Comparison of ENCODE assay signal across 33 cellular contexts in the genomic region with DNA sequence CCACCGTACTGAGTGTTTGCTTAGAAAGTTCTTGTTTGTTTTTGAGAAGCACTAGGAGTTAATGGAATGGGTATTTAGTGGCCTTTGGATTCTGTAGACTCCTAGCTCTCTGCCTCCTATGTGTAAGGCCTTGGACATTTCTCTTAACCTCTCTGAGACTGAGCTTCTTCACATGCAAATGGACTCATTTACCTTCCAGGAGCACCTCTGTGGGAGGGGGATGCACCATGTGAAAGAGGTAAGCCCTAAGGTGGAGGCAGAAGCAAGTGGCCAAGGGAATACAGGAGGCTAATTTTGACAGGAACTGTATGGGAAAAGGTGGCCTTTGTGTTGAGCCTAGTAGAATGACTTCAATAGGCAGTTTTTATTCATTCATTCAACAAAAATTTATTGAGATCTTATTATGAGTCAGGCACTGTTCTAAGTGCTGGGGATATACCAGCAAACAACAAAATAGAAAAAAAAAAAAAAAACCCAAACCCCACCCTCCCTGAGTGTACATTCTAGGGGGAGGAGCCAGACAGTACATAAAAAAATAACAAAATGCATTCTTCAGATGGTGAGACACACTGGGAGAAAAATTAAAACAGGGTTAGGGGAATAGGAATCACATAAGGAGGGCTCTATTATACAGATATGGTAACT. TPM values are rescaled to one million over a fixed set of nuclear protein-coding genes. Genes with fewer than 3 reads are reported as not detected.
DNase-seq lines count a peak whose midpoint lies in the region; ATAC-seq, FAIRE-seq and TF ChIP-seq lines count a peak whose summit lies in the region.
"Had no signal": no experiment of that assay in that cellular context is flagged by ENCODE, and none has a peak within 500 bp of the region (broad histone marks: within the 10 kb centered on the region; RNA-seq: fewer than 3 reads in every experiment).

No MANE protein-coding gene starts in this region.

- H3K9me3 ChIP-seq in HAP-1: peaks cover 4% of the 10 kb centered on the region; the same call in 1 of the 2 replicates
- H3K9me3 ChIP-seq: adrenal gland, gastrocnemius medialis, left ventricle myocardium inferior, neutrophil, prostate gland, thoracic aorta, vagina had no signal

- no peaks in the 10 kb centered on the region for H3K27me3 ChIP-seq in bronchial epithelial cell (ENCODE audit: control insufficient read depth, insufficient read depth, low read length)
- no peaks in the 10 kb centered on the region for H3K27me3 ChIP-seq in foreskin keratinocyte
- peaks cover 3% of the 10 kb centered on the region; the same call in 1 of the 2 replicates for H3K27me3 ChIP-seq in HAP-1 (ENCODE audit: low read depth)
- H3K27me3 ChIP-seq: gastrocnemius medialis, neutrophil, vagina had no signal

- H3K4me3 ChIP-seq in bronchial epithelial cell (ENCODE audit: low read depth, low read length) (no peak overlapping the region), HAP-1 (no peak overlapping the region)
- H3K4me3 ChIP-seq: A549, adrenal gland, gastrocnemius medialis, left ventricle myocardium inferior, prostate gland, thoracic aorta, vagina had no signal

- ATAC-seq in foreskin keratinocyte (peak; percentile 51), HG03442 (IDR thresholded peaks at IDR 0.05; ENCODE audit: unreplicated experiment) (no peak)
- ATAC-seq: A549, T-cell had no signal

- H3K27me3 Mint-ChIP-seq in activated naive CD4-positive, alpha-beta T cell treated with anti-CD3 and anti-CD28 coated beads, Interleukin-2, amount 50 U/mL, for 24 hours: no peaks in the 10 kb centered on the region
- H3K27me3 Mint-ChIP-seq in activated naive CD4-positive, alpha-beta T cell treated with anti-CD3 and anti-CD28 coated beads for 36 hours (ENCODE audit: low read depth): no peaks in the 10 kb centered on the region
- H3K27me3 Mint-ChIP-seq: activated T-cell treated with anti-CD3 and anti-CD28 coated beads, Interleukin-2, amount 50 U/mL, for 24 hours; brain; CD4-positive, alpha-beta T cell had no signal

- no peaks in the 10 kb centered on the region for H3K9me3 Mint-ChIP-seq in activated naive CD4-positive, alpha-beta T cell treated with anti-CD3 and anti-CD28 coated beads, Interleukin-2, amount 50 U/mL, for 24 hours
- peaks cover 2% of the 10 kb centered on the region for H3K9me3 Mint-ChIP-seq in activated naive CD4-positive, alpha-beta T cell treated with anti-CD3 and anti-CD28 coated beads for 36 hours
- H3K9me3 Mint-ChIP-seq: activated T-cell treated with anti-CD3 and anti-CD28 coated beads, Interleukin-2, amount 50 U/mL, for 24 hours; CD4-positive, alpha-beta T cell; immature natural killer cell had no signal

- peaks cover 12% of the 10 kb centered on the region for H3K4me1 ChIP-seq in foreskin keratinocyte
- no peaks in the 10 kb centered on the region for H3K4me1 ChIP-seq in HAP-1
- H3K4me1 ChIP-seq: adrenal gland, gastrocnemius medialis, left ventricle myocardium inferior, prostate gland had no signal

- H3K4me3 Mint-ChIP-seq in activated naive CD4-positive, alpha-beta T cell treated with anti-CD3 and anti-CD28 coated beads, Interleukin-2, amount 50 U/mL, for 24 hours: no peak overlapping the region
- no peak overlapping the region for H3K4me3 Mint-ChIP-seq in activated naive CD4-positive, alpha-beta T cell treated with anti-CD3 and anti-CD28 coated beads for 36 hours
- H3K4me3 Mint-ChIP-seq: activated T-cell treated with anti-CD3 and anti-CD28 coated beads, Interleukin-2, amount 50 U/mL, for 24 hours; brain; CD4-positive, alpha-beta T cell; immature natural killer cell; T-cell had no signal

- in situ Hi-C loops in HAP-1 (cut with MboI; ENCODE audit: low sequenced_read_pairs): no loop called here

- H3K36me3 Mint-ChIP-seq in activated naive CD4-positive, alpha-beta T cell treated with anti-CD3 and anti-CD28 coated beads, Interleukin-2, amount 50 U/mL, for 24 hours: peaks cover 16% of the 10 kb centered on the region
- peaks cover 2% of the 10 kb centered on the region for H3K36me3 Mint-ChIP-seq in activated naive CD4-positive, alpha-beta T cell treated with anti-CD3 and anti-CD28 coated beads for 36 hours (ENCODE audit: low read depth)
- H3K36me3 Mint-ChIP-seq: brain had no signal

- H3K36me3 ChIP-seq in bronchial epithelial cell (ENCODE audit: control insufficient read depth, insufficient read depth, low read length) (no peaks in the 10 kb centered on the region), HAP-1 (replicated peaks) (no peaks in the 10 kb centered on the region)
- H3K36me3 ChIP-seq: adrenal gland, gastrocnemius medialis, left ventricle myocardium inferior, neutrophil, prostate gland, thoracic aorta, vagina had no signal

- H3K27ac Mint-ChIP-seq in activated naive CD4-positive, alpha-beta T cell treated with anti-CD3 and anti-CD28 coated beads, Interleukin-2, amount 50 U/mL, for 24 hours: peak overlapping the region; percentile 67
- no peak overlapping the region for H3K27ac Mint-ChIP-seq in activated naive CD4-positive, alpha-beta T cell treated with anti-CD3 and anti-CD28 coated beads for 36 hours
- H3K27ac Mint-ChIP-seq: activated T-cell treated with anti-CD3 and anti-CD28 coated beads, Interleukin-2, amount 50 U/mL, for 24 hours; brain; CD4-positive, alpha-beta T cell; immature natural killer cell; T-cell had no signal

- H3K27ac ChIP-seq in foreskin keratinocyte: peak overlapping the region; percentile 81
- H3K27ac ChIP-seq: A549, adrenal gland, gastrocnemius medialis, left ventricle myocardium inferior, neutrophil, prostate gland, RWPE1, thoracic aorta, vagina had no signal

- CTCF ChIA-PET in activated naive CD4-positive, alpha-beta T cell treated with anti-CD3 and anti-CD28 coated beads for 36 hours (lab: Charles Lee): interaction anchor here (0.7 to 5.3 kb wide), 17 partner anchors 9 to 197 kb away, joined by 3 to 79 read pairs (median 3); no protein-coding TSS in a partner anchor

- no peak for FAIRE-seq in bronchial epithelial cell (lab: Jason Lieb, UNC)
- FAIRE-seq: A549 had no signal

- H3K4me1 Mint-ChIP-seq in activated naive CD4-positive, alpha-beta T cell treated with anti-CD3 and anti-CD28 coated beads, Interleukin-2, amount 50 U/mL, for 24 hours: peaks cover 23% of the 10 kb centered on the region
- peaks cover 12% of the 10 kb centered on the region for H3K4me1 Mint-ChIP-seq in activated naive CD4-positive, alpha-beta T cell treated with anti-CD3 and anti-CD28 coated beads for 36 hours (ENCODE audit: low read depth)
- H3K4me1 Mint-ChIP-seq: immature natural killer cell had no signal

- TF ChIP-seq CTCF in bronchial epithelial cell (IDR thresholded peaks at IDR 0.05; ENCODE audit: insufficient read depth, low read length, severe bottlenecking) (no peak), foreskin keratinocyte (conservative IDR thresholded peaks at IDR 0.05) (no peak)

- intact Hi-C loops in activated naive CD4-positive, alpha-beta T cell treated with anti-CD3 and anti-CD28 coated beads for 36 hours (cut with micrococcal nuclease): loop anchor here (2.0 to 5.0 kb wide), 3 partner anchors 113 to 411 kb away; no protein-coding TSS in a partner anchor

- DNase-seq in activated naive CD4-positive, alpha-beta T cell treated with anti-CD3 and anti-CD28 coated beads for 36 hours: no peak
- peak; percentile 81 for DNase-seq in bronchial epithelial cell (ENCODE audit: low read depth)
- DNase-seq in foreskin keratinocyte: peak; percentile 54 to 77
- no peak for DNase-seq in inferior parietal cortex (ENCODE audit: extremely low spot score)
- no peak for DNase-seq in NCI-H1048 (lab: John Stamatoyannopoulos, UW)
- no peak for DNase-seq in HAP-1 (ENCODE audit: low spot score in 2 of 2)
- DNase-seq: activated CD4-positive, CD25-positive, alpha-beta regulatory T cell; activated T-cell treated with anti-CD3 and anti-CD28 coated beads, Interleukin-2, amount 50 U/mL, for 24 hours; adrenal gland; AML-193; CD4-positive, alpha-beta T cell; EL; gastrocnemius medialis; immature natural killer cell; left ventricle myocardium inferior; NCI-H1436 treated with DMSO at 0.1 percent for 48 hours; NCI-H82; stimulated activated CD4-positive, alpha-beta T cell treated with anti-CD3 and anti-CD28 coated beads, Interleukin-15, amount 100 ng/mL, for 24 hours; stimulated activated naive CD4-positive, alpha-beta T cell treated with Interleukin-2 at 50 U/mL for 16 hours; T-cell had no signal

RNA-seq across cellular contexts. Expression of gene EPHA1, which starts 9.2 kb away (rescaled TPM):
- 1 to 10 TPM; 1.0 to 1.3 TPM for total RNA-seq in activated naive CD4-positive, alpha-beta T cell treated with anti-CD3 and anti-CD28 coated beads for 36 hours
- 19.0 and 51.5 TPM in 2 replicates for total RNA-seq in bronchial epithelial cell
- total RNA-seq in foreskin keratinocyte: 35.0 and 38.9 TPM in 2 replicates
- 20.1 and 22.3 TPM in 2 replicates for polyA plus RNA-seq in foreskin keratinocyte
- total RNA-seq: gastrocnemius medialis, H4, left ventricle myocardium inferior, SK-MEL-5 had no signal
- polyA plus RNA-seq: A549 had no signal

RNA-seq across cellular contexts. Expression of gene TAS2R60, which starts 25.4 kb away (rescaled TPM):
- not detected for total RNA-seq in activated naive CD4-positive, alpha-beta T cell treated with anti-CD3 and anti-CD28 coated beads for 36 hours
- total RNA-seq in bronchial epithelial cell (not detected in 2 replicates), foreskin keratinocyte (not detected in 2 replicates)
- not detected in 2 replicates for polyA plus RNA-seq in foreskin keratinocyte
- total RNA-seq: activated CD8-positive, alpha-beta memory T cell treated with anti-CD3 and anti-CD28 coated beads for 36 hours; cerebellum; gastrocnemius medialis; H4; left ventricle myocardium inferior; prostate gland; SK-MEL-5; vagina had no signal
- polyA plus RNA-seq: A549, adrenal gland, immature natural killer cell had no signal

RNA-seq across cellular contexts. Expression of gene ZYX, which starts 36.7 kb away (rescaled TPM):
- 10 to 100 TPM; 75.1 to 81.5 TPM for total RNA-seq in activated naive CD4-positive, alpha-beta T cell treated with anti-CD3 and anti-CD28 coated beads for 36 hours
- total RNA-seq in bronchial epithelial cell (9.2 and 10.6 TPM in 2 replicates), foreskin keratinocyte (126 and 140 TPM in 2 replicates)
- polyA plus RNA-seq in foreskin keratinocyte: 252 and 253 TPM in 2 replicates

RNA-seq across cellular contexts. Expression of gene FAM131B, which starts 55.3 kb away (rescaled TPM):
- 1 to 10 TPM; 1.5 to 1.7 TPM for total RNA-seq in activated naive CD4-positive, alpha-beta T cell treated with anti-CD3 and anti-CD28 coated beads for 36 hours
- 0.26 and 0.53 TPM in 2 replicates for total RNA-seq in bronchial epithelial cell
- 0.18 and 0.20 TPM in 2 replicates for total RNA-seq in foreskin keratinocyte
- 0.07 and 0.11 TPM in 2 replicates for polyA plus RNA-seq in foreskin keratinocyte
- total RNA-seq: SK-MEL-5 had no signal

RNA-seq across cellular contexts. Expression of gene TAS2R41, which starts 59.8 kb away (rescaled TPM):
- total RNA-seq in activated naive CD4-positive, alpha-beta T cell treated with anti-CD3 and anti-CD28 coated beads for 36 hours: not detected
- total RNA-seq in bronchial epithelial cell (not detected in 2 replicates), foreskin keratinocyte (not detected in 2 replicates)
- polyA plus RNA-seq in foreskin keratinocyte: not detected in 2 replicates
- total RNA-seq: activated CD8-positive, alpha-beta memory T cell treated with anti-CD3 and anti-CD28 coated beads for 36 hours; cerebellum; gastrocnemius medialis; H4; left ventricle myocardium inferior; SK-MEL-5; vagina had no signal
- polyA plus RNA-seq: A549, adrenal gland, immature natural killer cell had no signal

Comparison
In these comparisons a context has a peak if more than half of its experiments do, and no peak if none do; other contexts are left out.
1. DNase-seq: peak in bronchial epithelial cell (single experiment) and foreskin keratinocyte (2 of 2); none in activated naive CD4-positive, alpha-beta T cell treated with anti-CD3 and anti-CD28 coated beads for 36 hours (single experiment), inferior parietal cortex (single experiment), NCI-H1048 (single experiment) and HAP-1 (0 of 2).